ENCODE assay signal across 8 cellular contexts in the genomic region with DNA sequence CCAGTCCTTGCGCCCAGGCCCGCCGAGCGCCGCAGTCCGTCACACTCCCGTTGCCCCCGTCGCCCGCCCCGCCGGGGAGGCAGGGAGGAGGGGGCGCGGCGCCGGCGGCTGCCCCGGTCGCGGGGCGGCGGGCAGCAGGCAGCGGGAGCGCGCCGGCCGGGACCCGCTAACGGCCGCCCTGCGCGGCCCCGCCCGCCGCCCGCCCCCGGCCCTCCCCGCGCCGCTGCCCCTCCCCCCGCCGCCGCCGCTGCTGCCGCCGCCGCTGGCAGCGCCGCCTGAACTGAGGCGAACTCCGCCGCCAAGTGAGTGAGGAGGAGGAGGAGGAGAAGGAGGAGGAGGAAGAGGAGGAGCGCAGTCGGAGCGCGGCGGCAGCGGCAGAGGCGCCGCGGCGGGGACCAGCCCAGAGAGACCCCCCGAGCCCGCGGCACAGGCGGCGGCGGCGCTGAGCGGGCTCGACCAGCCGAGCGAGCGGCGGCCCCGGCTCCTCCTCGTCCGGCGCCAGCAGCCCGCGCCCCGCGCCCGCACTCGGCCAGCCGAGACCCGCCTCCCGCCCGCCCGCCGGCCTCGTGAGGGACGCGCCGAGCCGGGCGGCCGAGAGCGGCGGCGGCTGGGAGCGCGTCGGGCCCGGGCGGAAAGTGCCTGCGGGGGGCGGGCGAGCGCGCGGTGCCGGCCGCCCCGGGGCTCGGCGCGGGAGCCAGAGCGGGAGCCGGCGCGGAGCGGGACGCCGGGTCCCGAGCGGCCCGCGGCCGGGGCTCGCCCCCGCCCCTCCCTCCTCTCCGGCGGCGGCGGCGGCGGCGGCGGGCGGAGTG. TPM values are rescaled to one million over a fixed set of nuclear protein-coding genes. Genes with fewer than 3 reads are reported as not detected.
DNase-seq lines count a peak whose midpoint lies in the region; ATAC-seq and TF ChIP-seq lines count a peak whose summit lies in the region.

A gene (plus strand): TSS at position 352 of the 809 bp plus-strand sequence. CDS start 476 bp downstream, outside the sequence.

- peak within 1 kb of the TSS; percentile 97 for H2AK5ac ChIP-seq in neuronal stem cell (ENCODE audit: low read depth, low read length)

- no CpG with 5 or more reads among the region's 141 CpGs for WGBS in neuronal stem cell (ENCODE audit: extremely low coverage in 2 of 2, insufficient read length in 2 of 2, insufficient replicate concordance in 1 of 2), 2 donors

- H2AFZ ChIP-seq in neuronal stem cell (ENCODE audit: low read length): peak within 1 kb of the TSS; percentile 75

- TF ChIP-seq CTCF in RWPE2 (IDR thresholded peaks at IDR 0.05; ENCODE audit: poor library complexity, severe bottlenecking): no peak
- TF ChIP-seq CTCF in foreskin keratinocyte (conservative IDR thresholded peaks at IDR 0.05): peak; percentile 5

- peaks cover 2% of the 10 kb centered on the region for H3K4me1 ChIP-seq in RWPE2 (ENCODE audit: insufficient read depth, poor library complexity, severe bottlenecking)
- H3K4me1 ChIP-seq in foreskin keratinocyte: peaks cover 25% of the 10 kb centered on the region
- peaks cover 0 to 3% of the 10 kb centered on the region in 2 donors for H3K4me1 ChIP-seq in neuronal stem cell (ENCODE audit: control insufficient read depth in 2 of 2, insufficient read depth in 1 of 2, low read depth in 1 of 2, low read length in 2 of 2)
- H3K4me1 ChIP-seq in subcutaneous abdominal adipose tissue (ENCODE audit: control insufficient read depth in 5 of 5, insufficient read depth in 5 of 5, low read length in 5 of 5): peaks cover 0 to 31% (median 24%) of the 10 kb centered on the region in 5 donors

- peak within 1 kb of the TSS; percentile 72 for H4K91ac ChIP-seq in neuronal stem cell (ENCODE audit: low read depth, low read length, poor library complexity)

- H2BK5ac ChIP-seq in neuronal stem cell (ENCODE audit: low read length): peak within 1 kb of the TSS; percentile 100

- peak within 1 kb of the TSS; percentile 100 for H3K9ac ChIP-seq in neuronal stem cell (ENCODE audit: low read depth, low read length, poor library complexity)
- peak within 1 kb of the TSS; percentile 93 to 100 (median 98) for H3K9ac ChIP-seq in subcutaneous abdominal adipose tissue (ENCODE audit: low read length in 5 of 5)

- H3K23ac ChIP-seq in neuronal stem cell (ENCODE audit: low read depth, low read length, poor library complexity): peak within 1 kb of the TSS; percentile 93

- DNase-seq in C1 segment of cervical spinal cord (lab: John Stamatoyannopoulos, UW) (peak in 13 of 14 donors; percentile 15 to 90 (median 77)), RWPE2 (ENCODE audit: low spot score) (peak; percentile 70), activated gamma-delta T cell (lab: John Stamatoyannopoulos, UW) (peak; percentile 71), foreskin keratinocyte (no peak), neuronal stem cell (ENCODE audit: low spot score) (peak; percentile 65)

- H3K9me3 ChIP-seq in RWPE2 (ENCODE audit: severe bottlenecking) (no peaks in the 10 kb centered on the region), neuronal stem cell (replicated peaks in 1 of 2; ENCODE audit: control insufficient read depth in 2 of 2, insufficient read depth in 1 of 2, low read depth in 1 of 2, low read length in 2 of 2) (peaks cover 0 to 10% of the 10 kb centered on the region in 2 donors), subcutaneous abdominal adipose tissue (ENCODE audit: control insufficient read depth in 5 of 5, low read length in 5 of 5) (no peaks in the 10 kb centered on the region)

- ATAC-seq in GM19328 (IDR thresholded peaks at IDR 0.05; ENCODE audit: unreplicated experiment) (peak; percentile 38), HG03469 (IDR thresholded peaks at IDR 0.05; ENCODE audit: unreplicated experiment) (peak; percentile 27), RWPE2 (ENCODE audit: low read depth) (peak; percentile 28), foreskin keratinocyte (peak; percentile 57)

- peak within 1 kb of the TSS; percentile 76 for H3K4ac ChIP-seq in neuronal stem cell (ENCODE audit: low read length)

- H2BK12ac ChIP-seq in neuronal stem cell (ENCODE audit: low read length): no peak within 1 kb of the TSS

- H3K27me3 ChIP-seq in RWPE2 (ENCODE audit: insufficient read depth, poor library complexity, severe bottlenecking): no peaks in the 10 kb centered on the region
- H3K27me3 ChIP-seq in foreskin keratinocyte: no peaks in the 10 kb centered on the region
- no peaks in the 10 kb centered on the region for H3K27me3 ChIP-seq in neuronal stem cell (ENCODE audit: control insufficient read depth in 3 of 3, insufficient read depth in 3 of 3, low read depth in 1 of 3, low read length in 3 of 3)
- no peaks in the 10 kb centered on the region for H3K27me3 ChIP-seq in subcutaneous abdominal adipose tissue (ENCODE audit: control insufficient read depth in 5 of 5, insufficient read depth in 4 of 5, low read length in 5 of 5)

- peaks cover 4% of the 10 kb centered on the region for H3K79me1 ChIP-seq in neuronal stem cell (ENCODE audit: low read depth, low read length)

- peak within 1 kb of the TSS; percentile 99 for H3K14ac ChIP-seq in neuronal stem cell (ENCODE audit: low read length)

- peak within 1 kb of the TSS; percentile 100 for H3K18ac ChIP-seq in neuronal stem cell (ENCODE audit: low read length)

- peak within 1 kb of the TSS; percentile 60 for H3K4me2 ChIP-seq in neuronal stem cell (ENCODE audit: insufficient read depth, low read length, poor library complexity, severe bottlenecking)

- H3K27ac ChIP-seq in RWPE2 (ENCODE audit: poor library complexity, severe bottlenecking) (peak within 1 kb of the TSS; percentile 92), foreskin keratinocyte (peak within 1 kb of the TSS; percentile 77), neuronal stem cell (replicated peaks; ENCODE audit: low read length) (peak within 1 kb of the TSS; percentile 97), subcutaneous abdominal adipose tissue (ENCODE audit: low read depth, low read length) (peak within 1 kb of the TSS; percentile 100)

- H3K36me3 ChIP-seq in RWPE2 (ENCODE audit: low read depth) (no peaks in the 10 kb centered on the region), neuronal stem cell (replicated peaks in 1 of 2; ENCODE audit: control insufficient read depth in 2 of 2, insufficient read depth in 2 of 2, low read length in 2 of 2) (peaks cover 0 to 29% of the 10 kb centered on the region in 2 donors), subcutaneous abdominal adipose tissue (ENCODE audit: control insufficient read depth in 5 of 5, insufficient read depth in 5 of 5, low read length in 5 of 5) (no peaks in the 10 kb centered on the region)

- H4K8ac ChIP-seq in neuronal stem cell (ENCODE audit: low read depth, low read length): peak within 1 kb of the TSS; percentile 82

- H3K4me3 ChIP-seq in RWPE2 (ENCODE audit: severe bottlenecking) (peak within 1 kb of the TSS; percentile 69), neuronal stem cell (ENCODE audit: low read length in 2 of 2) (peak within 1 kb of the TSS; percentile 97 to 98), subcutaneous abdominal adipose tissue (ENCODE audit: low read depth in 1 of 5, low read length in 5 of 5) (peak within 1 kb of the TSS; percentile 77 to 99 (median 96))

- H2BK120ac ChIP-seq in neuronal stem cell (ENCODE audit: low read depth, low read length): peak within 1 kb of the TSS; percentile 94

- peak within 1 kb of the TSS; percentile 92 for H2BK15ac ChIP-seq in neuronal stem cell (ENCODE audit: low read length)

RNA-seq across cellular contexts. Expression of the gene that starts here (rescaled TPM):
- 86.6 and 89.8 TPM in 2 replicates for total RNA-seq in foreskin keratinocyte
- 9.4 and 10.3 TPM in 2 replicates for polyA plus RNA-seq in foreskin keratinocyte
- 174 TPM for polyA plus RNA-seq in neuronal stem cell (2013, experiment 1 of 2)
- 177 TPM for polyA plus RNA-seq in neuronal stem cell (2013, experiment 2 of 2)

Comparison
In these comparisons a context has a peak if more than half of its experiments do, and no peak if none do; other contexts are left out.
1. DNase-seq: peak in C1 segment of cervical spinal cord (13 of 14), RWPE2 (single experiment), activated gamma-delta T cell (single experiment) and neuronal stem cell (single experiment); none in foreskin keratinocyte (0 of 2).
2. Peak in every context shown above with its lines, with median percentiles within 50 percentile points of each other: ATAC-seq, H3K27ac ChIP-seq and H3K4me3 ChIP-seq.